1 cellular context compared by ENCODE assay signal in genomic region chr16:57791903-57792461, GRCh38.
TF ChIP-seq lines count a peak whose summit lies in the region.

No MANE protein-coding gene starts in this region.

TF ChIP-seq in A549, 52 proteins besides CTCF, POLR2A, EP300 and RAD21 (continued from another document):
- TF ChIP-seq, protein P1, sequence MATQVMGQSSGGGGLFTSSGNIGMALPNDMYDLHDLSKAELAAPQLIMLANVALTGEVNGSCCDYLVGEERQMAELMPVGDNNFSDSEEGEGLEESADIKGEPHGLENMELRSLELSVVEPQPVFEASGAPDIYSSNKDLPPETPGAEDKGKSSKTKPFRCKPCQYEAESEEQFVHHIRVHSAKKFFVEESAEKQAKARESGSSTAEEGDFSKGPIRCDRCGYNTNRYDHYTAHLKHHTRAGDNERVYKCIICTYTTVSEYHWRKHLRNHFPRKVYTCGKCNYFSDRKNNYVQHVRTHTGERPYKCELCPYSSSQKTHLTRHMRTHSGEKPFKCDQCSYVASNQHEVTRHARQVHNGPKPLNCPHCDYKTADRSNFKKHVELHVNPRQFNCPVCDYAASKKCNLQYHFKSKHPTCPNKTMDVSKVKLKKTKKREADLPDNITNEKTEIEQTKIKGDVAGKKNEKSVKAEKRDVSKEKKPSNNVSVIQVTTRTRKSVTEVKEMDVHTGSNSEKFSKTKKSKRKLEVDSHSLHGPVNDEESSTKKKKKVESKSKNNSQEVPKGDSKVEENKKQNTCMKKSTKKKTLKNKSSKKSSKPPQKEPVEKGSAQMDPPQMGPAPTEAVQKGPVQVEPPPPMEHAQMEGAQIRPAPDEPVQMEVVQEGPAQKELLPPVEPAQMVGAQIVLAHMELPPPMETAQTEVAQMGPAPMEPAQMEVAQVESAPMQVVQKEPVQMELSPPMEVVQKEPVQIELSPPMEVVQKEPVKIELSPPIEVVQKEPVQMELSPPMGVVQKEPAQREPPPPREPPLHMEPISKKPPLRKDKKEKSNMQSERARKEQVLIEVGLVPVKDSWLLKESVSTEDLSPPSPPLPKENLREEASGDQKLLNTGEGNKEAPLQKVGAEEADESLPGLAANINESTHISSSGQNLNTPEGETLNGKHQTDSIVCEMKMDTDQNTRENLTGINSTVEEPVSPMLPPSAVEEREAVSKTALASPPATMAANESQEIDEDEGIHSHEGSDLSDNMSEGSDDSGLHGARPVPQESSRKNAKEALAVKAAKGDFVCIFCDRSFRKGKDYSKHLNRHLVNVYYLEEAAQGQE (IDR thresholded peaks at IDR 0.05), result no peak
- no peak for TF ChIP-seq RNF2 (IDR thresholded peaks at IDR 0.05; ENCODE audit: borderline replicate concordance, low read depth)
- TF ChIP-seq TFCP2L1 (CRISPR knock-in tag; IDR thresholded peaks at IDR 0.05), result no peak
- no peak for TF ChIP-seq HEYL (CRISPR knock-in tag; IDR thresholded peaks at IDR 0.05)
- TF ChIP-seq MAZ (IDR thresholded peaks at IDR 0.05; ENCODE audit: borderline replicate concordance, low read depth, low read length), result no peak
- no peak for TF ChIP-seq TP53 (CRISPR knock-in tag; IDR thresholded peaks at IDR 0.05)
- no peak for TF ChIP-seq ZC3H11A (IDR thresholded peaks at IDR 0.05)
- no peak for TF ChIP-seq EHF (CRISPR knock-in tag; IDR thresholded peaks at IDR 0.05)
- TF ChIP-seq USF2 (IDR thresholded peaks at IDR 0.05), result no peak
- TF ChIP-seq FOXS1 (CRISPR knock-in tag; IDR thresholded peaks at IDR 0.05), result no peak
- TF ChIP-seq, protein P2, sequence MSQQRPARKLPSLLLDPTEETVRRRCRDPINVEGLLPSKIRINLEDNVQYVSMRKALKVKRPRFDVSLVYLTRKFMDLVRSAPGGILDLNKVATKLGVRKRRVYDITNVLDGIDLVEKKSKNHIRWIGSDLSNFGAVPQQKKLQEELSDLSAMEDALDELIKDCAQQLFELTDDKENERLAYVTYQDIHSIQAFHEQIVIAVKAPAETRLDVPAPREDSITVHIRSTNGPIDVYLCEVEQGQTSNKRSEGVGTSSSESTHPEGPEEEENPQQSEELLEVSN (IDR thresholded peaks at IDR 0.05; ENCODE audit: borderline replicate concordance, low read depth), result no peak
- TF ChIP-seq JUN (IDR thresholded peaks at IDR 0.05), result no peak
- TF ChIP-seq FOSL2 (IDR thresholded peaks at IDR 0.05), result no peak
- TF ChIP-seq FOSL2 (CRISPR knock-in tag; IDR thresholded peaks at IDR 0.05), result no peak
- TF ChIP-seq CHD2 (IDR thresholded peaks at IDR 0.05; ENCODE audit: low read length, partially characterized antibody), result no peak
- no peak for TF ChIP-seq SMC3 (IDR thresholded peaks at IDR 0.05)
- TF ChIP-seq CHD4 (IDR thresholded peaks at IDR 0.05; ENCODE audit: borderline replicate concordance), result no peak
- no peak for TF ChIP-seq ELK1 (IDR thresholded peaks at IDR 0.05; ENCODE audit: low read depth, low read length)
- TF ChIP-seq MAFK (IDR thresholded peaks at IDR 0.05; ENCODE audit: partially characterized antibody), result no peak
TF ChIP-seq in A549: peak in this region for 0.
